ENCODE assay signal across 9 cellular contexts in genomic region chr3:122258757-122259371, GRCh38.
A peak's percentile ranks its signal among the peaks of the same experiment; 100 is the strongest.
DNase-seq lines count a peak whose midpoint lies in the region; ATAC-seq, FAIRE-seq and TF ChIP-seq lines count a peak whose summit lies in the region.
"Had no signal": no experiment of that assay in that cellular context is flagged by ENCODE, and none has a peak within 500 bp of the region (broad histone marks: within the 10 kb centered on the region; RNA-seq: fewer than 3 reads in every experiment).

No MANE protein-coding gene starts in this region.

- H3F3A ChIP-seq in MM.1S (ENCODE audit: insufficient read depth, low read length): peaks cover 3% of the 10 kb centered on the region; the same call in 1 of the 2 replicates

- H3K36me3 Mint-ChIP-seq in immature natural killer cell: no peaks in the 10 kb centered on the region
- H3K36me3 Mint-ChIP-seq: CD4-positive, CD25-positive, alpha-beta regulatory T cell had no signal

- no peak for FAIRE-seq in K562 (lab: Jason Lieb, UNC)

- H3K9me3 Mint-ChIP-seq in immature natural killer cell: no peaks in the 10 kb centered on the region

- peaks cover 3% of the 10 kb centered on the region for H3K27me3 ChIP-seq in HAP-1 (ENCODE audit: low read depth)
- H3K27me3 ChIP-seq in MM.1S (replicated peaks; ENCODE audit: insufficient read depth, low read length): no peaks in the 10 kb centered on the region
- peaks cover 5 to 15% of the 10 kb centered on the region in 2 experiments; a peak in 3 of 5 replicates for H3K27me3 ChIP-seq in K562 (ENCODE audit: control insufficient read depth in 2 of 2, insufficient read depth in 2 of 2, low read length in 2 of 2)

- no peak for TF ChIP-seq POLR2A in K562 (conservative IDR thresholded peaks at IDR 0.05)

- H3K9ac ChIP-seq in MM.1S (ENCODE audit: low read length) (no peak overlapping the region), K562 (ENCODE audit: insufficient read depth in 1 of 2, low read depth in 2 of 2, low read length in 2 of 2) (no peak overlapping the region)

- DNase-seq in NCI-H2171 treated with DMSO at 0.1 percent for 48 hours (lab: John Stamatoyannopoulos, UW): peak; percentile 35
- DNase-seq in NCI-H2171 (lab: John Stamatoyannopoulos, UW): no peak
- DNase-seq in HAP-1 (ENCODE audit: low spot score in 2 of 2): peak; percentile 14 to 64
- peak; percentile 88 for DNase-seq in MM.1S
- DNase-seq in SKM-1 (lab: John Stamatoyannopoulos, UW; ENCODE audit: unreplicated experiment): peak; percentile 52
- DNase-seq in K562 (ENCODE audit: extremely low read depth in 1 of 4, low spot score in 3 of 4): peak; percentile 8 to 38 (median 20)
- peak; percentile 13 to 33 (median 30) for DNase-seq in immature natural killer cell
- DNase-seq in stimulated activated CD4-positive, alpha-beta T cell treated with anti-CD3 and anti-CD28 coated beads, Interleukin-2, amount 100 ng/mL, for 48 hours: peak; percentile 51 to 62

- TF ChIP-seq EP300 in K562 (IDR thresholded peaks at IDR 0.05; ENCODE audit: low read length): no peak

- TF ChIP-seq CTCF in MM.1S (IDR thresholded peaks at IDR 0.05; ENCODE audit: low read length) (peak; percentile 85), K562 (IDR thresholded peaks at IDR 0.05 in 2 of 3, conservative IDR thresholded peaks at IDR 0.05 in 1 of 3; ENCODE audit: insufficient read depth in 2 of 3, low read depth in 1 of 3, low read length in 3 of 3) (peak; percentile 44 to 58 (median 57); a peak in 5 of 6 replicates)

- in situ Hi-C loops in HAP-1 (cut with MboI; ENCODE audit: low sequenced_read_pairs) (loop anchor here (25.0 kb wide), 1 partner anchor 697 kb away; the partner anchor contains the start of gene ARGFX), K562 (cut with MboI) (no loop called here)

- H3K4me3 ChIP-seq in HAP-1: no peak overlapping the region
- H3K4me3 ChIP-seq in MM.1S (ENCODE audit: low read length): no peak overlapping the region
- no peak overlapping the region for H3K4me3 ChIP-seq in K562

- no peaks in the 10 kb centered on the region for H3K79me2 ChIP-seq in MM.1S (ENCODE audit: low read length)
- no peaks in the 10 kb centered on the region for H3K79me2 ChIP-seq in K562 (ENCODE audit: control insufficient read depth, insufficient read depth, low read length)

- H2AFZ ChIP-seq in MM.1S (ENCODE audit: low read length) (no peak overlapping the region), K562 (ENCODE audit: low read depth, low read length) (no peak overlapping the region)

- no peak overlapping the region for H3K4me3 Mint-ChIP-seq in immature natural killer cell
- H3K4me3 Mint-ChIP-seq: CD4-positive, CD25-positive, alpha-beta regulatory T cell had no signal

- WGBS in K562 (ENCODE audit: insufficient coverage, low coverage, missing lambda C conversion rate): 4% methylated on average over 6 of the region's 7 CpGs

- peak; percentile 58 to 68 for TF ChIP-seq RAD21 in K562 (CRISPR knock-in tag; conservative IDR thresholded peaks at IDR 0.05 in 1 of 2, IDR thresholded peaks at IDR 0.05 in 1 of 2)

- H3K36me3 ChIP-seq in HAP-1 (replicated peaks) (no peaks in the 10 kb centered on the region), MM.1S (replicated peaks; ENCODE audit: insufficient read depth, low read length) (no peaks in the 10 kb centered on the region), K562 (ENCODE audit: control insufficient read depth, insufficient read depth, low read length) (no peaks in the 10 kb centered on the region)

- POLR2A ChIA-PET in K562 (lab: Yijun Ruan, JAX): interaction anchor here (0.7 kb wide), 1 partner anchor 156 kb away, joined by 3 read pairs; no protein-coding TSS in a partner anchor

- no peaks in the 10 kb centered on the region for H3K9me2 ChIP-seq in MM.1S (replicated peaks; ENCODE audit: insufficient read depth, low read length)

- intact Hi-C loops in K562 (cut with micrococcal nuclease): loop anchor here (1.0 kb wide), 2 partner anchors 158 to 713 kb away; no protein-coding TSS in a partner anchor

- H4K20me1 ChIP-seq in MM.1S (ENCODE audit: insufficient read depth, low read length) (no peaks in the 10 kb centered on the region), K562 (replicated peaks; ENCODE audit: control insufficient read depth, insufficient read depth, low read length) (no peaks in the 10 kb centered on the region)

- H3K4me1 ChIP-seq in HAP-1 (no peaks in the 10 kb centered on the region), MM.1S (ENCODE audit: low read length) (peaks cover 13% of the 10 kb centered on the region), K562 (replicated peaks in 1 of 2; ENCODE audit: control insufficient read depth in 2 of 2, insufficient read depth in 2 of 2, low read length in 2 of 2) (no peaks in the 10 kb centered on the region)

- H3K9me3 ChIP-seq in HAP-1: no peaks in the 10 kb centered on the region
- H3K9me3 ChIP-seq in MM.1S (replicated peaks; ENCODE audit: insufficient read depth, low read length): no peaks in the 10 kb centered on the region
- H3K9me3 ChIP-seq in K562 (replicated peaks; ENCODE audit: control insufficient read depth, insufficient read depth, low read depth, low read length): no peaks in the 10 kb centered on the region

- H3K27me3 Mint-ChIP-seq in immature natural killer cell (ENCODE audit: low read depth in 3 of 3): peaks cover 0 to 12% (median 5%) of the 10 kb centered on the region in 3 donors

- no peaks in the 10 kb centered on the region for H3K4me1 Mint-ChIP-seq in immature natural killer cell

- peak; percentile 75 for ATAC-seq in K562

- H3K27ac Mint-ChIP-seq in immature natural killer cell: no peak overlapping the region
- H3K27ac Mint-ChIP-seq: CD4-positive, CD25-positive, alpha-beta regulatory T cell had no signal

- CTCF ChIA-PET in K562 (lab: Yijun Ruan, JAX; ENCODE audit: low intra/inter-chr PET ratio): interaction anchor here (0.7 to 1.4 kb wide), 3 partner anchors 158 to 712 kb away, joined by 3 to 6 read pairs (median 3); no protein-coding TSS in a partner anchor

- H3K9me1 ChIP-seq in K562 (ENCODE audit: control insufficient read depth, insufficient read depth, low read length): no peaks in the 10 kb centered on the region

- H3K27ac ChIP-seq in MM.1S (ENCODE audit: low read length) (no peak overlapping the region), K562 (ENCODE audit: extremely low read depth, low read depth, low read length) (no peak overlapping the region)

- no TSS peak for BruUV-seq in K562 (replicated peaks; lab: Mats Ljungman, UMichigan)

- H3K4me2 ChIP-seq in MM.1S (ENCODE audit: low read depth, low read length): no peak overlapping the region
- H3K4me2 ChIP-seq in K562 (ENCODE audit: insufficient read depth, low read length): no peak overlapping the region

TF ChIP-seq in K562, 482 proteins besides CTCF, POLR2A, EP300 and RAD21 (continues in another document):
- no peak for TF ChIP-seq PHB (CRISPR knock-in tag; IDR thresholded peaks at IDR 0.05)
- TF ChIP-seq SIN3B (IDR thresholded peaks at IDR 0.05; ENCODE audit: low read depth): no peak
- TF ChIP-seq DACH1 (IDR thresholded peaks at IDR 0.05; ENCODE audit: partially characterized antibody): no peak
- TF ChIP-seq SMAD2 (IDR thresholded peaks at IDR 0.05; ENCODE audit: low read depth, low read length): no peak
- TF ChIP-seq ZNF408 (CRISPR knock-in tag; IDR thresholded peaks at IDR 0.05; ENCODE audit: low read depth): no peak
- peak; percentile 38; the same call in 1 of the 2 replicates for TF ChIP-seq SMC3 (conservative IDR thresholded peaks at IDR 0.05; ENCODE audit: insufficient read depth, low read depth, low read length)
- TF ChIP-seq ZNF639 (CRISPR knock-in tag; conservative IDR thresholded peaks at IDR 0.05 in 1 of 2, IDR thresholded peaks at IDR 0.05 in 1 of 2): no peak
- no peak for TF ChIP-seq THAP7 (CRISPR knock-in tag; IDR thresholded peaks at IDR 0.05)
- no peak for TF ChIP-seq ZNF57 (CRISPR knock-in tag; IDR thresholded peaks at IDR 0.05)
- no peak for TF ChIP-seq CBX1 (IDR thresholded peaks at IDR 0.05; ENCODE audit: low read depth)
- no peak for TF ChIP-seq ZNF668 (CRISPR knock-in tag; IDR thresholded peaks at IDR 0.05)
- TF ChIP-seq JUND (IDR thresholded peaks at IDR 0.05; ENCODE audit: borderline replicate concordance, low read depth, low read length): peak; percentile 46; the same call in 1 of the 2 replicates
- TF ChIP-seq JUND (tag; IDR thresholded peaks at IDR 0.05; ENCODE audit: borderline replicate concordance, low read depth, low read length): peak; percentile 54; the same call in 2 of the 3 replicates
- no peak for TF ChIP-seq HNRNPUL1 (IDR thresholded peaks at IDR 0.05; ENCODE audit: low read length)
- no peak for TF ChIP-seq CBX3 (IDR thresholded peaks at IDR 0.05; ENCODE audit: borderline replicate concordance in 1 of 2, low read length in 2 of 2)
- TF ChIP-seq ATF3 (IDR thresholded peaks at IDR 0.05): peak; percentile 39; the same call in 1 of the 2 replicates
- no peak for TF ChIP-seq ATF3 (CRISPR knock-in tag; conservative IDR thresholded peaks at IDR 0.05)
- TF ChIP-seq DDX20 (tag; IDR thresholded peaks at IDR 0.05; ENCODE audit: low read depth): no peak
